11 cellular contexts compared by ENCODE assay signal in the genomic region with DNA sequence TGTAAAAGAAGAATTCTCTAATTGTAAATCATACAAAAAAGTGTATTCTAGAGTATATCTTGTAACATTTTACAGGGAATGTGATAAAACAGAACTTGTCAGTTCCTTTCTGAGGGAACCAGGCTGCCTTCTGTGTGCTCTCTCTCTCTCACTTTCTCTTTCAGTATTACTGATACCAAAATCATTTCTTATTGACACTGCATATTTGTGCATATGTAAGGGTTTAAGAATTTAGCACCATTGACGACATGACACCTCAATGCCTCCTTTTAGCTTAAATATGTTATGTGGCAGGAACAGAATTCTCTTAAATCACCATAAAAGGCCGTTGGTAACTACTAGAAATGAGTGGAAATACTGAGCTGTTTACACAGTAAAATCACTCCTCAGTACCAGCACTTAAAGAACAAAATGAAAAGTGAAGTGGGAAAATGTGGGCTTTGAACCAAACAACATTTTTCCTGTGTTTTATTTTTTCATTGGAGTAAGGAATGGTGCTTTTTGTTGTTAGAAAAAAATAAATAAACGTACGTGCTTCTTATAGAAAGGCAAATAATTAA.
A peak's percentile ranks its signal among the peaks of the same experiment; 100 is the strongest.
DNase-seq lines count a peak whose midpoint lies in the region; ATAC-seq, FAIRE-seq and TF ChIP-seq lines count a peak whose summit lies in the region.
"Had no signal": no experiment of that assay in that cellular context is flagged by ENCODE, and none has a peak within 500 bp of the region (broad histone marks: within the 10 kb centered on the region; RNA-seq: fewer than 3 reads in every experiment).

No MANE protein-coding gene starts in this region.

- peak; percentile 6 for DNase-seq in GM13976 (ENCODE audit: low spot score)
- DNase-seq in cardiac fibroblast (ENCODE audit: low read depth in 2 of 2): peak; percentile 13 to 41
- no peak for DNase-seq in activated T-cell treated with anti-CD3 and anti-CD28 coated beads, Interleukin-2, amount 50 U/mL, for 24 hours
- DNase-seq in GOT3 (lab: John Stamatoyannopoulos, UW): no peak
- no peak for DNase-seq in SIG-M5 treated with dmso at 0.1 percent for 504 hours (lab: John Stamatoyannopoulos, UW; ENCODE audit: unreplicated experiment)
- DNase-seq in HTR-8/SVneo (ENCODE audit: insufficient read length, low spot score): no peak
- DNase-seq: activated CD8-positive, alpha-beta memory T cell treated with anti-CD3 and anti-CD28 coated beads, Interleukin-2, amount 50 U/mL, for 48 hours; esophagus squamous epithelium; NCI-H2107 had no signal

- H3K27ac Mint-ChIP-seq in activated T-cell treated with anti-CD3 and anti-CD28 coated beads, Interleukin-2, amount 50 U/mL, for 24 hours: no peak overlapping the region

- H3K4me3 Mint-ChIP-seq in activated T-cell treated with anti-CD3 and anti-CD28 coated beads, Interleukin-2, amount 50 U/mL, for 24 hours: no peak overlapping the region

- in situ Hi-C loops in GM13976 (cut with MboI; ENCODE audit: low sequenced_read_pairs, unreplicated experiment): no loop called here

- TF ChIP-seq CTCF in GM13976 (IDR thresholded peaks at IDR 0.05; ENCODE audit: borderline replicate concordance, control extremely low read depth, extremely low read depth, insufficient read depth, missing control alignments): no peak
- TF ChIP-seq CTCF in cardiac fibroblast (IDR thresholded peaks at IDR 0.05; ENCODE audit: low read depth, low read length): no peak

- H3K36me3 Mint-ChIP-seq in activated T-cell treated with anti-CD3 and anti-CD28 coated beads, Interleukin-2, amount 50 U/mL, for 24 hours (ENCODE audit: low read depth): no peaks in the 10 kb centered on the region

- peaks cover 2% of the 10 kb centered on the region for H3K9me3 Mint-ChIP-seq in activated T-cell treated with anti-CD3 and anti-CD28 coated beads, Interleukin-2, amount 50 U/mL, for 24 hours

- peak; percentile 92 for ATAC-seq in GM21390 (IDR thresholded peaks at IDR 0.05; ENCODE audit: unreplicated experiment)
- ATAC-seq in HG03280 (IDR thresholded peaks at IDR 0.05; ENCODE audit: unreplicated experiment): peak; percentile 83

- no peak for FAIRE-seq in HTR-8/SVneo (lab: Jason Lieb, UNC)

- no peaks in the 10 kb centered on the region for H3K27me3 Mint-ChIP-seq in activated T-cell treated with anti-CD3 and anti-CD28 coated beads, Interleukin-2, amount 50 U/mL, for 24 hours

- no peak overlapping the region for H3K4me3 ChIP-seq in cardiac fibroblast (replicated peaks in 1 of 2; ENCODE audit: low read depth in 2 of 2, low read length in 2 of 2)
- H3K4me3 ChIP-seq: esophagus squamous epithelium had no signal

- H3K4me1 Mint-ChIP-seq in activated T-cell treated with anti-CD3 and anti-CD28 coated beads, Interleukin-2, amount 50 U/mL, for 24 hours (ENCODE audit: low read depth): no peaks in the 10 kb centered on the region

Comparison
In these comparisons a context has a peak if more than half of its experiments do, and no peak if none do; other contexts are left out.
1. DNase-seq: peak in GM13976 (single experiment) and cardiac fibroblast (2 of 2); none in activated T-cell treated with anti-CD3 and anti-CD28 coated beads, Interleukin-2, amount 50 U/mL, for 24 hours (single experiment), GOT3 (single experiment), SIG-M5 treated with dmso at 0.1 percent for 504 hours (single experiment) and HTR-8/SVneo (single experiment).